ENCODE assay signal across 8 cellular contexts in genomic region chr3:160665784-160666526, GRCh38. TPM values are rescaled to one million over a fixed set of nuclear protein-coding genes. Genes with fewer than 3 reads are reported as not detected.
A peak's percentile ranks its signal among the peaks of the same experiment; 100 is the strongest.
DNase-seq lines count a peak whose midpoint lies in the region; ATAC-seq and TF ChIP-seq lines count a peak whose summit lies in the region.

No MANE protein-coding gene starts in this region.

- TF ChIP-seq CTCF in Panc1 (IDR thresholded peaks at IDR 0.05) (no peak), adrenal gland (IDR thresholded peaks at IDR 0.05) (no peak)

- intact Hi-C loops in Panc1 (cut with micrococcal nuclease; ENCODE audit: unreplicated experiment): no loop called here
- intact Hi-C loops in right cardiac atrium (cut with DNase I): no loop called here
- intact Hi-C loops in adrenal gland (cut with DNase I): no loop called here

- ATAC-seq in HG02970 (IDR thresholded peaks at IDR 0.05; ENCODE audit: low FRiP score, unreplicated experiment): peak; percentile 80
- ATAC-seq in Panc1: peak; percentile 60
- no peak for ATAC-seq in right cardiac atrium

- H3K27me3 ChIP-seq in Panc1 (ENCODE audit: control insufficient read depth, insufficient read depth, low read length) (no peaks in the 10 kb centered on the region), mucosa of rectum (ENCODE audit: control insufficient read depth in 2 of 2, insufficient read depth in 2 of 2, low read length in 2 of 2) (no peaks in the 10 kb centered on the region), right cardiac atrium (ENCODE audit: control insufficient read depth, insufficient read depth) (no peaks in the 10 kb centered on the region), adrenal gland (no peaks in the 10 kb centered on the region)

- TF ChIP-seq POLR2A in adrenal gland (IDR thresholded peaks at IDR 0.05): no peak

- DNase-seq in stimulated activated CD4-positive, alpha-beta T cell treated with anti-CD3 and anti-CD28 coated beads, Interleukin-15, amount 100 ng/mL, for 24 hours: peak; percentile 10
- no peak for DNase-seq in stimulated activated CD4-positive, alpha-beta T cell treated with anti-CD3 and anti-CD28 coated beads, Interleukin-12 subunit alpha, Interleukin-12 subunit beta, amount 100 ng/mL, for 4 hours
- DNase-seq in Panc1 (ENCODE audit: low read depth, low spot score): no peak
- DNase-seq in right cardiac atrium: no peak
- no peak for DNase-seq in dedifferentiated amniotic fluid mesenchymal stem cell (ENCODE audit: extremely low spot score)
- no peak for DNase-seq in adrenal gland

- POLR2A ChIA-PET in Panc1 (lab: Charles Lee): interaction anchor here (0.6 to 0.7 kb wide), 2 partner anchors 13 to 90 kb away, joined by 3 to 4 read pairs; partner anchors contain the start of gene PPM1L

- H3K36me3 ChIP-seq in Panc1 (ENCODE audit: control insufficient read depth, insufficient read depth, low read length) (no peaks in the 10 kb centered on the region), mucosa of rectum (ENCODE audit: control insufficient read depth in 2 of 2, insufficient read depth in 2 of 2, low read length in 2 of 2) (no peaks in the 10 kb centered on the region), adrenal gland (replicated peaks in 1 of 2) (no peaks in the 10 kb centered on the region)

- H3K27ac ChIP-seq in Panc1 (ENCODE audit: low read length) (peak overlapping the region; percentile 57), mucosa of rectum (ENCODE audit: low read depth in 2 of 2, low read length in 2 of 2) (peak overlapping the region; percentile 3 to 39), right cardiac atrium (ENCODE audit: low read length) (no peak overlapping the region), adrenal gland (no peak overlapping the region)

- no peaks in the 10 kb centered on the region for H3K9me3 ChIP-seq in Panc1 (ENCODE audit: control insufficient read depth, insufficient read depth, low read depth, low read length)
- no peaks in the 10 kb centered on the region for H3K9me3 ChIP-seq in mucosa of rectum (ENCODE audit: control insufficient read depth in 2 of 2, low read length in 2 of 2)
- no peaks in the 10 kb centered on the region for H3K9me3 ChIP-seq in right cardiac atrium (ENCODE audit: control insufficient read depth, low read length)
- no peaks in the 10 kb centered on the region for H3K9me3 ChIP-seq in adrenal gland (replicated peaks in 1 of 3)

- in situ Hi-C loops in Panc1 (cut with HindIII; ENCODE audit: low pct_unique_long_range_greater_than_20kb, low sequenced_read_pairs): no loop called here

- H3K4me3 ChIP-seq in Panc1 (ENCODE audit: low read depth in 2 of 2, low read length in 2 of 2): no peak overlapping the region
- no peak overlapping the region for H3K4me3 ChIP-seq in mucosa of rectum (ENCODE audit: low read length in 2 of 2)
- H3K4me3 ChIP-seq in right cardiac atrium (ENCODE audit: low read length): no peak overlapping the region
- H3K4me3 ChIP-seq in adrenal gland: no peak overlapping the region

- BruUV-seq in Panc1 (replicated peaks; lab: Mats Ljungman, UMichigan): no TSS peak

- H3K9ac ChIP-seq in mucosa of rectum (ENCODE audit: low read depth in 1 of 2, low read length in 2 of 2): no peak overlapping the region

- CTCF ChIA-PET in Panc1 (lab: Charles Lee): no interaction called here

- WGBS in right cardiac atrium: 54% methylated on average over 4 of the region's 4 CpGs
- 68 to 73% (median 72%) methylated on average over 4 of the region's 4 CpGs for WGBS in adrenal gland, 4 donors

- peaks cover 21% of the 10 kb centered on the region for H3K4me1 ChIP-seq in Panc1 (ENCODE audit: control insufficient read depth, insufficient read depth, low read length)
- peaks cover 17 to 18% of the 10 kb centered on the region in 2 donors for H3K4me1 ChIP-seq in mucosa of rectum (ENCODE audit: control insufficient read depth in 2 of 2, insufficient read depth in 2 of 2, low read length in 2 of 2)
- H3K4me1 ChIP-seq in right cardiac atrium (ENCODE audit: control insufficient read depth, insufficient read depth, low read length): no peaks in the 10 kb centered on the region
- H3K4me1 ChIP-seq in adrenal gland (replicated peaks in 1 of 2): no peaks in the 10 kb centered on the region

RNA-seq across cellular contexts. Expression of gene ARL14, which starts 11.0 kb away (rescaled TPM):
- total RNA-seq in Panc1 (2021; ENCODE audit: unreplicated experiment): 2.5 TPM
- polyA plus RNA-seq in Panc1 (2012; ENCODE audit: insufficient read length): 1.2 TPM
- total RNA-seq in right cardiac atrium: not detected
- 0.07 TPM for polyA plus RNA-seq in right cardiac atrium
- total RNA-seq in adrenal gland: under 1 TPM in 2 of 8 donors, not detected in 6; 0.19 to 0.22 TPM
- polyA plus RNA-seq in adrenal gland: under 1 TPM in 1 of 3 donors, not detected in 2; 0.27 TPM

Comparison
In these comparisons a context has a peak if more than half of its experiments do, and no peak if none do; other contexts are left out.
1. ATAC-seq: peak in HG02970 (single experiment) and Panc1 (single experiment); none in right cardiac atrium (0 of 2).
2. H3K27ac ChIP-seq: peak in Panc1 (single experiment) and mucosa of rectum (2 of 2); none in right cardiac atrium (single experiment) and adrenal gland (0 of 5).